Comparison of ENCODE assay signal across 8 cellular contexts in the genomic region with DNA sequence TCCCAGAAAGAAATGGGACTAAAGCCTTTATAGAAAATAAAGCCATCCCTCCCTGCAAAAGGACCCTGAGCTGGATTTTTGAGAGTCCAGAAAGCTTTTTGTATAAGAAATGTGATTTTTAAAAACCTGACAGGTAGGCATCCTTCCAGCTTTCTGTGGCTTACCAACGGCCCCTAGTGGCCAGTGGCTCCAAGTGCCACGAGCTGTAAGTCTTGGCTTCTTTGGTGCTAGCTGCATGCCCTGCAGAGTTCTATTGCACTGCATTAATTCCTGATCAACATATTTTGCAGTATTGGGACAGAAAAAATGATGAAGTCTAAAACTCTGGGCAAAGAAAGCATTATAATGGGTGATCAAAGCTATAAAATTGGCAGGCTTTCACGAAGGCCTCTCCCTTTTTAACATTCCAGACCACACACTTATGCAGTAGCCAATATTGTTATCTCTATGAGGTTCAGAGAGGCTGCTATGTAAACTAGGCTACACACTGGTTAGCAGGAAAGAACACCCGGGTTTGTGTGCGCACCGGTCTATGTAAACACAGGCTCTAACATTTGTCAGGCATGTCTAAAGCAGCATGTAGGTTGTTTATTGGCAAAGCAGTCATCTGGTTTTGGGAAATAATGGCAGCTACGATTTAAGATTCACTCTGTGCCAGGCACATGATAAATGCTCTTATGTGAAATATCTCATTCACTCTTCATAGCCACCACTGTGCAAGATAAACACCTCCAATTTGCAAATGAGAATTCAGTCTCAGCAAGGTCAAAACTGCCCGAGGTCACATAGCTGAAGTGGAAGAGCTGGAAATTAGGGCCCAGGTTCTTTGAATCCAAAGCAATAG. TPM values are rescaled to one million over a fixed set of nuclear protein-coding genes. Genes with fewer than 3 reads are reported as not detected.
DNase-seq lines count a peak whose midpoint lies in the region; ATAC-seq, FAIRE-seq and TF ChIP-seq lines count a peak whose summit lies in the region.

No MANE protein-coding gene starts in this region.

- TF ChIP-seq CTCF in smooth muscle cell (IDR thresholded peaks at IDR 0.05; ENCODE audit: borderline replicate concordance, insufficient read depth, poor library complexity, severe bottlenecking): peak; percentile 92

- no peaks in the 10 kb centered on the region for H3K36me3 ChIP-seq in smooth muscle cell (ENCODE audit: low read depth)

- peaks cover 10% of the 10 kb centered on the region for H3K27me3 Mint-ChIP-seq in activated T-helper 17 cell treated with anti-CD3 and anti-CD28 coated beads, Interleukin-2, amount 50 U/mL, for 72 hours

- H3K9me3 Mint-ChIP-seq in activated T-helper 17 cell treated with anti-CD3 and anti-CD28 coated beads, Interleukin-2, amount 50 U/mL, for 72 hours: no peaks in the 10 kb centered on the region

- H3K79me2 ChIP-seq in smooth muscle cell (ENCODE audit: low read depth): no peaks in the 10 kb centered on the region

- peak; percentile 23 for FAIRE-seq in GM12891 (lab: Jason Lieb, UNC)

- H3K4me1 Mint-ChIP-seq in activated T-helper 17 cell treated with anti-CD3 and anti-CD28 coated beads, Interleukin-2, amount 50 U/mL, for 72 hours: no peaks in the 10 kb centered on the region

- TF ChIP-seq POLR2A in GM12891 (IDR thresholded peaks at IDR 0.05; ENCODE audit: low read depth, low read length): no peak

- no peak overlapping the region for H2AFZ ChIP-seq in smooth muscle cell (ENCODE audit: low read depth)

- H4K20me1 ChIP-seq in smooth muscle cell (ENCODE audit: low read depth): no peaks in the 10 kb centered on the region

- H3K9ac ChIP-seq in smooth muscle cell (ENCODE audit: low read depth): no peak overlapping the region

- H3K27ac ChIP-seq in smooth muscle cell (ENCODE audit: low read depth): no peak overlapping the region

- DNase-seq in AG20443 (ENCODE audit: low spot score) (peak; percentile 42), GM12891 (ENCODE audit: insufficient read length, low spot score) (peak; percentile 33), NCI-H2081 (lab: John Stamatoyannopoulos, UW) (peak; percentile 61 to 81), left cardiac atrium (peak; percentile 30), smooth muscle cell (lab: John Stamatoyannopoulos, UW; ENCODE audit: unreplicated experiment) (no peak), kidney glomerular epithelial cell (lab: John Stamatoyannopoulos, UW) (no peak)

- peak; percentile 91 for ATAC-seq in HG02678 (IDR thresholded peaks at IDR 0.05; ENCODE audit: unreplicated experiment)
- ATAC-seq in activated T-helper 17 cell treated with anti-CD3 and anti-CD28 coated beads, Interleukin-2, amount 50 U/mL, for 72 hours (replicated peaks): peak; percentile 34
- ATAC-seq in left cardiac atrium: peak; percentile 71 to 76

- intact Hi-C loops in left cardiac atrium (cut with DNase I): loop anchor here in 1 of 2 donors (5.0 kb wide), 3 partner anchors 73 to 523 kb away; no protein-coding TSS in a partner anchor

- no peaks in the 10 kb centered on the region for H3K9me3 ChIP-seq in smooth muscle cell (replicated peaks; ENCODE audit: low read depth)

- no peak overlapping the region for H3K4me3 ChIP-seq in smooth muscle cell

- H3K4me1 ChIP-seq in smooth muscle cell (ENCODE audit: low read depth): no peaks in the 10 kb centered on the region

- H3F3A ChIP-seq in smooth muscle cell (ENCODE audit: low read depth): no peaks in the 10 kb centered on the region

- no peaks in the 10 kb centered on the region for H3K27me3 ChIP-seq in smooth muscle cell (ENCODE audit: low read depth)

- no peak overlapping the region for H3K4me3 Mint-ChIP-seq in activated T-helper 17 cell treated with anti-CD3 and anti-CD28 coated beads, Interleukin-2, amount 50 U/mL, for 72 hours

- no peak overlapping the region for H3K27ac Mint-ChIP-seq in activated T-helper 17 cell treated with anti-CD3 and anti-CD28 coated beads, Interleukin-2, amount 50 U/mL, for 72 hours

- H3K36me3 Mint-ChIP-seq in activated T-helper 17 cell treated with anti-CD3 and anti-CD28 coated beads, Interleukin-2, amount 50 U/mL, for 72 hours (ENCODE audit: low read depth): no peaks in the 10 kb centered on the region

- WGBS in smooth muscle cell (ENCODE audit: low lambda C conversion rate): 40% methylated on average over 8 of the region's 8 CpGs

- H3K4me2 ChIP-seq in smooth muscle cell: no peak overlapping the region

TF ChIP-seq in GM12891, 5 proteins besides CTCF, POLR2A, EP300 and RAD21:
- no peak for TF ChIP-seq TAF1 (IDR thresholded peaks at IDR 0.05; ENCODE audit: low read depth, low read length)
- TF ChIP-seq POU2F2 (IDR thresholded peaks at IDR 0.05; ENCODE audit: low read depth, low read length): no peak
- TF ChIP-seq PAX5 (IDR thresholded peaks at IDR 0.05; ENCODE audit: insufficient read depth, low read length, severe bottlenecking): no peak
- no peak for TF ChIP-seq SPI1 (IDR thresholded peaks at IDR 0.05; ENCODE audit: low read depth, low read length)
- TF ChIP-seq POLR2AphosphoS5 (IDR thresholded peaks at IDR 0.05; ENCODE audit: low read depth, low read length): no peak

RNA-seq across cellular contexts. Expression of a gene that starts 55.2 kb away (rescaled TPM):
- not detected for polyA plus RNA-seq in GM12891 (2012; ENCODE audit: low read depth, missing spikeins)
- total RNA-seq in activated T-helper 17 cell treated with anti-CD3 and anti-CD28 coated beads, Interleukin-2, amount 50 U/mL, for 72 hours: not detected
- total RNA-seq in left cardiac atrium: under 1 TPM in 1 of 2 donors, not detected in 1; 0.21 TPM
- total RNA-seq in smooth muscle cell: not detected in 2 replicates
- not detected in 2 replicates for polyA plus RNA-seq in smooth muscle cell

Comparison
In these comparisons a context has a peak if more than half of its experiments do, and no peak if none do; other contexts are left out.
1. DNase-seq: peak in AG20443 (single experiment), GM12891 (single experiment), NCI-H2081 (2 of 2) and left cardiac atrium (single experiment); none in smooth muscle cell (single experiment) and kidney glomerular epithelial cell (single experiment).
2. ATAC-seq: peak in every context shown above with its lines; median percentile 91 in HG02678; 74 in left cardiac atrium; 34 in activated T-helper 17 cell treated with anti-CD3 and anti-CD28 coated beads, Interleukin-2, amount 50 U/mL, for 72 hours.